ENCODE assay signal across 9 cellular contexts in the genomic region with DNA sequence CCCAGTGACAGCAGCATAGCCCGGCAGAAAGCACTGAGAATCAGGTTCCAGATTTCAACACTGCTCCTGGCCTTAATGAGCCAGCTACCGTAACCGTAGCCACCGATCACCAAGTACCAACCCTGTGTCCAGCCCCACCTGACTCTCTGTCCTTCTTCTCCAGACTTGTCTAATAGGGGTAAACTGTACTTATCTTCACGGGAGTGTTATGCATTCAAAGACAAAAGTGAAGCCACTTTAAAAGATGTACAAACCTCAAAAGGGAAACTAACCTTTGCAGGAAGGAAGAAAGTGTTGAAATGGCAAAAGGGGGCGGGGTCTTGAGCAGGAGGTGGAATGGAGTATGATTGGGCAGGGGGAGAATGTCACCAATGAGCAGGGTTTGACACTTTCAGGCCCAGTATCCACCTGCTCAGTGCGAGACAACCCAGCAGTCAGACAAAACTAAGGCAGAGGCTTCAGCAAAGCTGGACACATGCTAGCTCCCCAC.
DNase-seq lines count a peak whose midpoint lies in the region; ATAC-seq, FAIRE-seq and TF ChIP-seq lines count a peak whose summit lies in the region.
"Had no signal": no experiment of that assay in that cellular context is flagged by ENCODE, and none has a peak within 500 bp of the region (broad histone marks: within the 10 kb centered on the region; RNA-seq: fewer than 3 reads in every experiment).

No MANE protein-coding gene starts in this region.

- peaks cover 4% of the 10 kb centered on the region for H3K9me3 Mint-ChIP-seq in activated CD4-positive, alpha-beta T cell treated with anti-CD3 and anti-CD28 coated beads, Interleukin-2, amount 10 ng/mL, durations not matched to agents 7 days and 5 days
- H3K9me3 Mint-ChIP-seq: dendritic cell treated with granulocyte-macrophage colony-stimulating factor and Interleukin-4, amounts not matched to agents 40 ng/mL and 50 ng/mL, for 4 days had no signal

- H3K9me3 ChIP-seq in lower lobe of right lung: no peaks in the 10 kb centered on the region
- no peaks in the 10 kb centered on the region for H3K9me3 ChIP-seq in thyroid gland

- intact Hi-C loops in lower lobe of right lung (cut with DNase I) (no loop called here), thyroid gland (cut with DNase I) (no loop called here)

- CTCF ChIA-PET in activated CD4-positive, alpha-beta T cell treated with anti-CD3 and anti-CD28 coated beads, Interleukin-2, amount 10 ng/mL, durations not matched to agents 7 days and 5 days (lab: Charles Lee): interaction anchor here (1.0 to 1.6 kb wide), 3 partner anchors 9 to 16 kb away, joined by 3 to 8 read pairs (median 5); no protein-coding TSS in a partner anchor

- H3K27ac Mint-ChIP-seq in activated CD4-positive, alpha-beta T cell treated with anti-CD3 and anti-CD28 coated beads, Interleukin-2, amount 10 ng/mL, durations not matched to agents 7 days and 5 days: peak overlapping the region; percentile 90
- H3K27ac Mint-ChIP-seq: dendritic cell treated with granulocyte-macrophage colony-stimulating factor and Interleukin-4, amounts not matched to agents 40 ng/mL and 50 ng/mL, for 4 days had no signal

- 85% methylated on average over 7 of the region's 7 CpGs for WGBS in thyroid gland, 2 donors

- no peak for FAIRE-seq in frontal cortex (lab: Jason Lieb, UNC)

- peak; percentile 59 for ATAC-seq in HG03135 (IDR thresholded peaks at IDR 0.05; ENCODE audit: unreplicated experiment)
- ATAC-seq in lower lobe of right lung: peak; percentile 67 to 74
- no peak for ATAC-seq in HG03025 (IDR thresholded peaks at IDR 0.05; ENCODE audit: low FRiP score, unreplicated experiment)

- H3K4me3 ChIP-seq in lower lobe of right lung (peak overlapping the region; percentile 27), thyroid gland (replicated peaks in 1 of 3) (no peak overlapping the region)

- in situ Hi-C loops in GM13977 (cut with MboI; ENCODE audit: low pct_unique_long_range_greater_than_20kb, low sequenced_read_pairs, unreplicated experiment): loop anchor here (25.0 kb wide), 1 partner anchor 379 kb away; no protein-coding TSS in a partner anchor

- DNase-seq in GM13977 (ENCODE audit: low spot score) (peak; percentile 64), lower lobe of right lung (no peak), NCI-H1092 treated with DMSO at 0.1 percent for 48 hours (lab: John Stamatoyannopoulos, UW) (no peak), thyroid gland (no peak), frontal cortex (ENCODE audit: low spot score in 2 of 2) (no peak)
- DNase-seq in activated CD4-positive, alpha-beta T cell treated with anti-CD3 and anti-CD28 coated beads, Interleukin-2, amount 10 ng/mL, durations not matched to agents 7 days and 5 days: peak; percentile 90

- POLR2A ChIA-PET in activated CD4-positive, alpha-beta T cell treated with anti-CD3 and anti-CD28 coated beads, Interleukin-2, amount 10 ng/mL, durations not matched to agents 7 days and 5 days (lab: Charles Lee): no interaction called here

- TF ChIP-seq POLR2A in thyroid gland (IDR thresholded peaks at IDR 0.05): no peak

- no peaks in the 10 kb centered on the region for H3K27me3 Mint-ChIP-seq in activated CD4-positive, alpha-beta T cell treated with anti-CD3 and anti-CD28 coated beads, Interleukin-2, amount 10 ng/mL, durations not matched to agents 7 days and 5 days
- H3K27me3 Mint-ChIP-seq: dendritic cell treated with granulocyte-macrophage colony-stimulating factor and Interleukin-4, amounts not matched to agents 40 ng/mL and 50 ng/mL, for 4 days had no signal

- H3K4me3 Mint-ChIP-seq in activated CD4-positive, alpha-beta T cell treated with anti-CD3 and anti-CD28 coated beads, Interleukin-2, amount 10 ng/mL, durations not matched to agents 7 days and 5 days: peak overlapping the region; percentile 59
- H3K4me3 Mint-ChIP-seq: dendritic cell treated with granulocyte-macrophage colony-stimulating factor and Interleukin-4, amounts not matched to agents 40 ng/mL and 50 ng/mL, for 4 days had no signal

- TF ChIP-seq CTCF in GM13977 (IDR thresholded peaks at IDR 0.05; ENCODE audit: extremely low read depth, insufficient read depth, missing control alignments) (no peak), lower lobe of right lung (IDR thresholded peaks at IDR 0.05) (no peak), thyroid gland (IDR thresholded peaks at IDR 0.05) (no peak)

- H3K36me3 Mint-ChIP-seq in activated CD4-positive, alpha-beta T cell treated with anti-CD3 and anti-CD28 coated beads, Interleukin-2, amount 10 ng/mL, durations not matched to agents 7 days and 5 days (ENCODE audit: low read depth): peaks cover 27% of the 10 kb centered on the region

- H3K27me3 ChIP-seq in lower lobe of right lung (ENCODE audit: low read depth) (no peaks in the 10 kb centered on the region), thyroid gland (no peaks in the 10 kb centered on the region)

- H3K27ac ChIP-seq in lower lobe of right lung (peak overlapping the region; percentile 60), thyroid gland (no peak overlapping the region)

- H3K4me1 ChIP-seq in lower lobe of right lung: peaks cover 53% of the 10 kb centered on the region
- peaks cover 12 to 27% of the 10 kb centered on the region in 2 donors for H3K4me1 ChIP-seq in thyroid gland

- H3K4me1 Mint-ChIP-seq in activated CD4-positive, alpha-beta T cell treated with anti-CD3 and anti-CD28 coated beads, Interleukin-2, amount 10 ng/mL, durations not matched to agents 7 days and 5 days: peaks cover 89% of the 10 kb centered on the region

- H3K36me3 ChIP-seq in lower lobe of right lung: no peaks in the 10 kb centered on the region
- H3K36me3 ChIP-seq in thyroid gland: no peaks in the 10 kb centered on the region

Comparison
In these comparisons a context has a peak if more than half of its experiments do, and no peak if none do; other contexts are left out.
1. DNase-seq: peak in GM13977 (single experiment) and activated CD4-positive, alpha-beta T cell treated with anti-CD3 and anti-CD28 coated beads, Interleukin-2, amount 10 ng/mL, durations not matched to agents 7 days and 5 days (single experiment); none in lower lobe of right lung (single experiment), NCI-H1092 treated with DMSO at 0.1 percent for 48 hours (single experiment), thyroid gland (0 of 2) and frontal cortex (0 of 2).